In genomic region chr20:32031007-32031958, GRCh38 we compare ENCODE assay signal across 8 cellular contexts. TPM values are rescaled to one million over a fixed set of nuclear protein-coding genes. Genes with fewer than 3 reads are reported as not detected.
DNase-seq lines count a peak whose midpoint lies in the region; ATAC-seq and TF ChIP-seq lines count a peak whose summit lies in the region.

No MANE protein-coding gene starts in this region.

- peak overlapping the region; percentile 57; the same call in 1 of the 2 replicates for H2AFZ ChIP-seq in DND-41 (ENCODE audit: low read depth, low read length)

- H3K4me3 Mint-ChIP-seq in neural crest cell: no peak overlapping the region

- H3K9me3 ChIP-seq in DND-41 (ENCODE audit: insufficient read depth, low read length, severe bottlenecking) (no peaks in the 10 kb centered on the region), suprapubic skin (no peaks in the 10 kb centered on the region)

- H3K27me3 ChIP-seq in DND-41 (ENCODE audit: insufficient read depth, low read length, poor library complexity) (peaks cover 21% of the 10 kb centered on the region), suprapubic skin (peaks cover 25% of the 10 kb centered on the region)

- ATAC-seq in DND-41 (ENCODE audit: insufficient read depth, low read depth) (peak; percentile 79), HG02981 (IDR thresholded peaks at IDR 0.05; ENCODE audit: unreplicated experiment) (no peak)

- peak; percentile 82 for TF ChIP-seq CTCF in DND-41 (IDR thresholded peaks at IDR 0.05; ENCODE audit: borderline replicate concordance, extremely low read depth, low read length, poor library complexity, severe bottlenecking)
- peak; percentile 85 for TF ChIP-seq CTCF in fibroblast of the aortic adventitia (IDR thresholded peaks at IDR 0.05; ENCODE audit: insufficient read depth, low read length)
- TF ChIP-seq CTCF in neural crest cell (conservative IDR thresholded peaks at IDR 0.05): peak; percentile 100
- peak; percentile 63 to 87 for TF ChIP-seq CTCF in suprapubic skin (IDR thresholded peaks at IDR 0.05)

- H3K4me3 ChIP-seq in DND-41 (ENCODE audit: low read depth in 1 of 2, low read length in 2 of 2) (peak overlapping the region in 1 of 2 experiments; percentile 40; a peak in 1 of 4 replicates), fibroblast of the aortic adventitia (ENCODE audit: low read depth, low read length) (peak overlapping the region; percentile 28), suprapubic skin (peak overlapping the region; percentile 25)

- no peak for TF ChIP-seq EP300 in suprapubic skin (IDR thresholded peaks at IDR 0.05)

- WGBS in suprapubic skin: 7% methylated on average over 11 of the region's 59 CpGs

- H3K27me3 Mint-ChIP-seq in neural crest cell (ENCODE audit: low read depth): peaks cover 82% of the 10 kb centered on the region

- DNase-seq in DND-41 (peak; percentile 67), LoVo (ENCODE audit: low spot score) (peak; percentile 81), RPMI7951 (ENCODE audit: low read depth) (peak; percentile 81), fibroblast of the aortic adventitia (ENCODE audit: low read depth) (peak; percentile 84), neural crest cell (ENCODE audit: low read depth, low spot score) (peak; percentile 83), suprapubic skin (ENCODE audit: low spot score in 2 of 2) (peak in 1 of 2 donors; percentile 78)
- DNase-seq in activated T-helper 1 cell treated with anti-CD3 and anti-CD28 coated beads, Interleukin-2, amount 50 U/mL, for 16 hours (ENCODE audit: low read depth in 1 of 2, low spot score in 1 of 2): peak; percentile 26 to 28

- H3K27ac ChIP-seq in DND-41 (ENCODE audit: low read length): no peak overlapping the region
- no peak overlapping the region for H3K27ac ChIP-seq in suprapubic skin

- H3K9ac ChIP-seq in DND-41 (ENCODE audit: low read depth, low read length): no peak overlapping the region

- no peaks in the 10 kb centered on the region for H3K79me2 ChIP-seq in DND-41 (ENCODE audit: insufficient read depth, low read length)

- no peaks in the 10 kb centered on the region for H3K9me3 Mint-ChIP-seq in neural crest cell

- no peaks in the 10 kb centered on the region for H3K4me1 Mint-ChIP-seq in neural crest cell

- H3K36me3 Mint-ChIP-seq in neural crest cell (ENCODE audit: low read depth): no peaks in the 10 kb centered on the region

- peaks cover 7% of the 10 kb centered on the region; the same call in 1 of the 2 replicates for H3K4me1 ChIP-seq in DND-41 (ENCODE audit: insufficient read depth, low read length)
- peaks cover 7% of the 10 kb centered on the region for H3K4me1 ChIP-seq in suprapubic skin

- H3K27ac Mint-ChIP-seq in neural crest cell (ENCODE audit: unreplicated experiment): no peak overlapping the region

- H4K20me1 ChIP-seq in DND-41 (ENCODE audit: insufficient read depth, low read length): no peaks in the 10 kb centered on the region

- no peaks in the 10 kb centered on the region for H3K36me3 ChIP-seq in DND-41 (ENCODE audit: insufficient read depth, low read length)
- H3K36me3 ChIP-seq in suprapubic skin: no peaks in the 10 kb centered on the region

- TF ChIP-seq POLR2A in suprapubic skin (IDR thresholded peaks at IDR 0.05): no peak

- peak overlapping the region; percentile 54 for H3K4me2 ChIP-seq in DND-41 (ENCODE audit: insufficient read depth, low read length)

RNA-seq across cellular contexts. Expression of gene HCK, which starts 20.8 kb away (rescaled TPM):
- total RNA-seq in RPMI7951 (2014; rRNA removed; shearing (Covaris generic)): not detected in 2 replicates
- total RNA-seq in fibroblast of the aortic adventitia (ENCODE audit: low replicate concordance) (not detected in 2 replicates), neural crest cell (not detected in 2 replicates), suprapubic skin (1 to 10 TPM; 5.0 to 10.0 (median 6.6) TPM)

RNA-seq across cellular contexts. Expression of gene CCM2L, which starts 21.0 kb away (rescaled TPM):
- not detected in 2 replicates for total RNA-seq in RPMI7951 (2014; rRNA removed; shearing (Covaris generic))
- total RNA-seq in fibroblast of the aortic adventitia (ENCODE audit: low replicate concordance) (not detected in 2 replicates), neural crest cell (0.14 and 0.26 TPM in 2 replicates), suprapubic skin (1 to 10 TPM in 3 of 4 donors, under 1 TPM in 1; 0.62 to 3.4 (median 1.4) TPM)
